Comparison of ENCODE assay signal across 26 cellular contexts in the genomic region with DNA sequence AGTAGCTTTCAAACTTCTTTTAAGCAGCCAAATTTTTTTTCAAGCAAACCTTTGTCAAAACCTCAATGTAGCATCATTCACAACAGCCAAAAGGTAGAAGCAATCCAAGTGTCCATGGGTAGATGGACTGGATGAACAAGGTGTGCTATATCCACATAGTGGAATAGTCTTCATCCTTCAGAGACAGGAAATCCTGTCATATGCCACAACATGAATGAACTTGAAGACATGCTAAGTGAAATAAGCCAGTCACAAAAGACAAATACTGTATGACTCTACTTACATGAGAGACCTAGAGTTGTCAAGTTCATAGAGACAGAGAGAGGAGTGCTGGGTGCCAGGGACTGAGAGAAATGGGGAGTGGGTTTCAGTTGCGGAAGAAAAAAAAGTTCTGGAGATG.
"Had no signal": no experiment of that assay in that cellular context is flagged by ENCODE, and none has a peak within 500 bp of the region (broad histone marks: within the 10 kb centered on the region; RNA-seq: fewer than 3 reads in every experiment).

No MANE protein-coding gene starts in this region.

- H3K27me3 ChIP-seq: gastroesophageal sphincter, heart left ventricle, hepatocyte, left lung, right atrium auricular region, sigmoid colon, testis, tibial artery, upper lobe of left lung had no signal

- ATAC-seq: gastroesophageal sphincter; heart left ventricle; left cardiac atrium; left lung; naive thymus-derived CD4-positive, alpha-beta T cell; stimulated activated effector memory CD8-positive, alpha-beta T cell treated with anti-CD3 and anti-CD28 coated beads, Interleukin-12 subunit alpha, Interleukin-12 subunit beta, amount 100 ng/mL, for 72 hours had no signal

- FAIRE-seq: endothelial cell of umbilical vein, urothelium cell line had no signal

- H3K4me1 ChIP-seq: gastroesophageal sphincter, left lung, prostate gland, right atrium auricular region, sigmoid colon, testis, tibial artery, upper lobe of left lung had no signal

- H3K36me3 ChIP-seq: gastroesophageal sphincter, heart left ventricle, left lung, prostate gland, right atrium auricular region, sigmoid colon, tibial artery, upper lobe of left lung had no signal

- DNase-seq: dermis blood vessel endothelial cell; effector memory CD4-positive, alpha-beta T cell; foreskin fibroblast; heart left ventricle; left cardiac atrium; left lung; mesendoderm; midbrain; naive thymus-derived CD4-positive, alpha-beta T cell; nucleus accumbens; sigmoid colon; stimulated activated CD4-positive, alpha-beta T cell treated with anti-CD3 and anti-CD28 coated beads, Interleukin-2, amount 100 ng/mL, for 24 hours; stimulated activated CD4-positive, alpha-beta T cell treated with anti-CD3 and anti-CD28 coated beads, Interleukin-4, amount 100 ng/mL, for 24 hours; stimulated activated naive CD4-positive, alpha-beta T cell treated with Interleukin-2 at 50 U/mL for 16 hours; substantia nigra; testis; tibial artery; upper lobe of left lung had no signal

- H3K27ac ChIP-seq: coronary artery, gastroesophageal sphincter, heart left ventricle, hepatocyte, left lung, prostate gland, right atrium auricular region, sigmoid colon, testis, tibial artery, upper lobe of left lung had no signal

- H3K4me3 ChIP-seq: coronary artery, gastroesophageal sphincter, heart left ventricle, hepatocyte, left lung, prostate gland, right atrium auricular region, sigmoid colon, testis, tibial artery, upper lobe of left lung had no signal
